ENCODE assay signal across 1 cellular context in genomic region chr11:120817131-120817530, GRCh38.
TF ChIP-seq lines count a peak whose summit lies in the region.

No MANE protein-coding gene starts in this region.

TF ChIP-seq in SK-N-SH treated with all-trans-retinoic acid at 6 μM for 48 hours, 23 proteins besides CTCF, POLR2A, EP300 and RAD21 (continued from another document):
- no peak for TF ChIP-seq PATZ1 (CRISPR knock-in tag; IDR thresholded peaks at IDR 0.05; ENCODE audit: borderline replicate concordance)
